Comparison of ENCODE assay signal across 16 cellular contexts in genomic region chr13:61900033-61900432, GRCh38.
"Had no signal": no experiment of that assay in that cellular context is flagged by ENCODE, and none has a peak within 500 bp of the region (broad histone marks: within the 10 kb centered on the region; RNA-seq: fewer than 3 reads in every experiment).

No MANE protein-coding gene starts in this region.

- DNase-seq: effector memory CD4-positive, alpha-beta T cell; gastrocnemius medialis; glutamatergic neuron; left colon; left ventricle myocardium superior; mucosa of descending colon; naive thymus-derived CD8-positive, alpha-beta T cell; ovary; small intestine; stimulated activated CD4-positive, alpha-beta T cell treated with anti-CD3 and anti-CD28 coated beads, Interleukin-12 subunit alpha, Interleukin-12 subunit beta, amount 100 ng/mL, for 4 hours; stimulated activated naive CD4-positive, alpha-beta T cell treated with Interleukin-2 at 50 U/mL for 16 hours; trophoblast cell had no signal

- H3K27me3 Mint-ChIP-seq: naive thymus-derived CD8-positive, alpha-beta T cell had no signal

- H3K36me3 ChIP-seq: esophagus muscularis mucosa, gastrocnemius medialis, ovary, right atrium auricular region had no signal

- H3K4me1 Mint-ChIP-seq: naive thymus-derived CD8-positive, alpha-beta T cell had no signal

- H3K36me3 Mint-ChIP-seq: naive thymus-derived CD8-positive, alpha-beta T cell had no signal

- H3K27ac Mint-ChIP-seq: naive thymus-derived CD8-positive, alpha-beta T cell had no signal

- H3K4me3 ChIP-seq: esophagus muscularis mucosa, gastrocnemius medialis, lung, mucosa of descending colon, ovary, right atrium auricular region had no signal

- ATAC-seq: gastrocnemius medialis; left colon; left ventricle myocardium superior; mucosa of descending colon; naive thymus-derived CD8-positive, alpha-beta T cell had no signal

- H3K4me1 ChIP-seq: esophagus muscularis mucosa, gastrocnemius medialis, right atrium auricular region had no signal

- H3K27ac ChIP-seq: epithelial cell of prostate, esophagus muscularis mucosa, gastrocnemius medialis, ovary, right atrium auricular region had no signal

- H3K4me3 Mint-ChIP-seq: naive thymus-derived CD8-positive, alpha-beta T cell had no signal

- H3K27me3 ChIP-seq: esophagus muscularis mucosa, gastrocnemius medialis, ovary, right atrium auricular region had no signal

- H3K9me3 ChIP-seq: esophagus muscularis mucosa, gastrocnemius medialis, ovary, right atrium auricular region had no signal
